ENCODE assay signal across 26 cellular contexts in the genomic region with DNA sequence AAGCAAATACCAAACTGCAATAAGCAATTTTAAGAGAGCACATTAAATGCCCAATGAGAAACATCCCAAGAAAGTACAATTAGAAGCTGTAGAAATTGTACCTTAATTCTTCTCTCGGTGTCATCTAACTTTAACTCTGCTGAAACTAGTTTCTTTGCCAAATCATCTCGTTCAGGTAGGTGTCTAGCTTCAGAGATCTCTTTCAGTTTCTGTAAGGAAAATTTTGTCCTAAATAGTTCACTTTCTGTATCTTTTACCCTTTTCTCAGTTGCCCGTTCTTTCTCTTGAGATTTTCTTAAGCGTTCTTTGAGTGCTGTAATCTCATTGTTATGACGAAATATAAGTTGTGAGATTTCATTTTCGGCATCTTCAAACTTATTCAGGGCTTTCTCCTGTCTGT.
"Had no signal": no experiment of that assay in that cellular context is flagged by ENCODE, and none has a peak within 500 bp of the region (broad histone marks: within the 10 kb centered on the region; RNA-seq: fewer than 3 reads in every experiment).

No MANE protein-coding gene starts in this region.

- H3K4me3 Mint-ChIP-seq: activated B cell treated with CpG ODN at 0.5 μM for 24 hours; activated CD8-positive, alpha-beta T cell treated with anti-CD3 and anti-CD28 coated beads for 36 hours; activated naive CD4-positive, alpha-beta T cell treated with anti-CD3 and anti-CD28 coated beads, Interleukin-2, amount 50 U/mL, for 24 hours; memory B cell; naive thymus-derived CD8-positive, alpha-beta T cell; stimulated activated effector memory CD8-positive, alpha-beta T cell treated with anti-CD3 and anti-CD28 coated beads, Interleukin-12 subunit alpha, Interleukin-12 subunit beta, amount 100 ng/mL, for 72 hours; stimulated activated naive CD8-positive, alpha-beta T cell treated with anti-CD3 and anti-CD28 coated beads, Interleukin-15, amount 100 ng/mL, for 72 hours; T-helper 2 cell treated with Interferon-gamma antibody and Interleukin-4, amounts not matched to agents 5 μg/mL and 100 μg/mL, for 36 hours had no signal

- H3K9me3 Mint-ChIP-seq: activated CD8-positive, alpha-beta T cell treated with anti-CD3 and anti-CD28 coated beads for 36 hours; activated naive CD4-positive, alpha-beta T cell treated with anti-CD3 and anti-CD28 coated beads, Interleukin-2, amount 50 U/mL, for 24 hours; activated T-helper 2 cell treated with anti-CD3 and anti-CD28 coated beads, Interferon-gamma antibody, Interleukin-2, Interleukin-4, amounts not matched to agents 10 μg/mL and 5 μg/mL and 100 μg/mL, durations not matched to agents 14 hours and 24 hours and 36 hours; naive thymus-derived CD8-positive, alpha-beta T cell; stimulated activated effector memory CD8-positive, alpha-beta T cell treated with anti-CD3 and anti-CD28 coated beads, Interleukin-12 subunit alpha, Interleukin-12 subunit beta, amount 100 ng/mL, for 72 hours; stimulated activated naive CD8-positive, alpha-beta T cell treated with anti-CD3 and anti-CD28 coated beads, Interleukin-15, amount 100 ng/mL, for 72 hours; T-helper 2 cell treated with Interferon-gamma antibody and Interleukin-4, amounts not matched to agents 5 μg/mL and 100 μg/mL, for 36 hours had no signal

- H3K36me3 ChIP-seq: prostate gland, thyroid gland had no signal

- H3K27ac Mint-ChIP-seq: activated B cell treated with CpG ODN at 0.5 μM for 24 hours; activated CD8-positive, alpha-beta T cell treated with anti-CD3 and anti-CD28 coated beads for 36 hours; activated naive CD4-positive, alpha-beta T cell treated with anti-CD3 and anti-CD28 coated beads, Interleukin-2, amount 50 U/mL, for 24 hours; activated T-helper 2 cell treated with anti-CD3 and anti-CD28 coated beads, Interferon-gamma antibody, Interleukin-2, Interleukin-4, amounts not matched to agents 10 μg/mL and 5 μg/mL and 100 μg/mL, durations not matched to agents 14 hours and 24 hours and 36 hours; memory B cell; naive thymus-derived CD8-positive, alpha-beta T cell; stimulated activated effector memory CD8-positive, alpha-beta T cell treated with anti-CD3 and anti-CD28 coated beads, Interleukin-12 subunit alpha, Interleukin-12 subunit beta, amount 100 ng/mL, for 72 hours; stimulated activated naive CD8-positive, alpha-beta T cell treated with anti-CD3 and anti-CD28 coated beads, Interleukin-15, amount 100 ng/mL, for 72 hours; T-helper 2 cell treated with Interferon-gamma antibody and Interleukin-4, amounts not matched to agents 5 μg/mL and 100 μg/mL, for 36 hours had no signal

- H3K4me1 ChIP-seq: gastrocnemius medialis, prostate gland had no signal

- DNase-seq: activated B cell treated with CpG ODN at 0.5 μM for 24 hours; activated CD4-positive, alpha-beta T cell treated with anti-CD3 and anti-CD28 coated beads, Interleukin-2, amount 50 U/mL, for 1 hour; activated CD8-positive, alpha-beta T cell treated with anti-CD3 and anti-CD28 coated beads for 36 hours; activated T-cell treated with anti-CD3 and anti-CD28 coated beads, Interleukin-2, amount 50 U/mL, for 48 hours; dorsolateral prefrontal cortex; effector memory CD4-positive, alpha-beta T cell; erythroblast; gastrocnemius medialis; glutamatergic neuron; islet precursor cell; naive thymus-derived CD8-positive, alpha-beta T cell; retina; stimulated activated CD4-positive, alpha-beta T cell treated with anti-CD3 and anti-CD28 coated beads, Interleukin-4, amount 100 ng/mL, for 24 hours; stimulated activated naive CD8-positive, alpha-beta T cell treated with anti-CD3 and anti-CD28 coated beads, Interleukin-15, amount 100 ng/mL, for 72 hours; substantia nigra; T-helper 1 cell; thyroid gland had no signal

- H3K36me3 Mint-ChIP-seq: activated naive CD4-positive, alpha-beta T cell treated with anti-CD3 and anti-CD28 coated beads, Interleukin-2, amount 50 U/mL, for 24 hours; stimulated activated effector memory CD8-positive, alpha-beta T cell treated with anti-CD3 and anti-CD28 coated beads, Interleukin-12 subunit alpha, Interleukin-12 subunit beta, amount 100 ng/mL, for 72 hours had no signal

- H3K4me1 Mint-ChIP-seq: activated B cell treated with CpG ODN at 0.5 μM for 24 hours; activated naive CD4-positive, alpha-beta T cell treated with anti-CD3 and anti-CD28 coated beads, Interleukin-2, amount 50 U/mL, for 24 hours; memory B cell; naive thymus-derived CD8-positive, alpha-beta T cell; stimulated activated effector memory CD8-positive, alpha-beta T cell treated with anti-CD3 and anti-CD28 coated beads, Interleukin-12 subunit alpha, Interleukin-12 subunit beta, amount 100 ng/mL, for 72 hours; stimulated activated naive CD8-positive, alpha-beta T cell treated with anti-CD3 and anti-CD28 coated beads, Interleukin-15, amount 100 ng/mL, for 72 hours had no signal

- H3K27ac ChIP-seq: coronary artery, gastrocnemius medialis, prostate gland, skin epidermis, thyroid gland had no signal

- H3K27me3 Mint-ChIP-seq: activated B cell treated with CpG ODN at 0.5 μM for 24 hours; activated CD8-positive, alpha-beta T cell treated with anti-CD3 and anti-CD28 coated beads for 36 hours; activated naive CD4-positive, alpha-beta T cell treated with anti-CD3 and anti-CD28 coated beads, Interleukin-2, amount 50 U/mL, for 24 hours; memory B cell; naive thymus-derived CD8-positive, alpha-beta T cell; stimulated activated naive CD8-positive, alpha-beta T cell treated with anti-CD3 and anti-CD28 coated beads, Interleukin-15, amount 100 ng/mL, for 72 hours had no signal

- H3K9me3 ChIP-seq: gastrocnemius medialis, prostate gland, thyroid gland had no signal

- ATAC-seq: activated CD8-positive, alpha-beta T cell treated with anti-CD3 and anti-CD28 coated beads for 36 hours; gastrocnemius medialis; naive thymus-derived CD8-positive, alpha-beta T cell; sciatic nerve; stimulated activated effector memory CD8-positive, alpha-beta T cell treated with anti-CD3 and anti-CD28 coated beads, Interleukin-12 subunit alpha, Interleukin-12 subunit beta, amount 100 ng/mL, for 72 hours; stimulated activated naive CD8-positive, alpha-beta T cell treated with anti-CD3 and anti-CD28 coated beads, Interleukin-15, amount 100 ng/mL, for 72 hours had no signal

- H3K4me3 ChIP-seq: coronary artery, gastrocnemius medialis, prostate gland, skin epidermis had no signal

- H3K27me3 ChIP-seq: dorsolateral prefrontal cortex, gastrocnemius medialis, thyroid gland had no signal
